In genomic region chr7:106869954-106870353, GRCh38 we compare ENCODE assay signal across 18 cellular contexts. TPM values are rescaled to one million over a fixed set of nuclear protein-coding genes. Genes with fewer than 3 reads are reported as not detected.
DNase-seq lines count a peak whose midpoint lies in the region; ATAC-seq and TF ChIP-seq lines count a peak whose summit lies in the region.
"Had no signal": no experiment of that assay in that cellular context is flagged by ENCODE, and none has a peak within 500 bp of the region (broad histone marks: within the 10 kb centered on the region; RNA-seq: fewer than 3 reads in every experiment).

No MANE protein-coding gene starts in this region.

- peaks cover 84% of the 10 kb centered on the region for H3K4me1 Mint-ChIP-seq in stimulated activated naive CD8-positive, alpha-beta T cell treated with anti-CD3 and anti-CD28 coated beads, Interleukin-15, Interleukin-2, amounts not matched to agents 100 ng/mL and 50 ng/mL, for 24 hours (ENCODE audit: low read depth)
- peaks cover 71% of the 10 kb centered on the region for H3K4me1 Mint-ChIP-seq in dendritic cell treated with granulocyte-macrophage colony-stimulating factor and Interleukin-4, amounts not matched to agents 40 ng/mL and 50 ng/mL, for 4 days (ENCODE audit: low read depth)
- H3K4me1 Mint-ChIP-seq in osteocyte (ENCODE audit: unreplicated experiment), result no peaks in the 10 kb centered on the region

- intact Hi-C loops in dendritic cell treated with granulocyte-macrophage colony-stimulating factor and Interleukin-4, amounts not matched to agents 40 ng/mL and 50 ng/mL, for 4 days (cut with micrococcal nuclease), result loop anchor here (5.0 to 10.0 kb wide), 2 partner anchors 205 to 297 kb away; partner anchors contain the start of genes CCDC71L and HBP1

- peaks cover 74% of the 10 kb centered on the region for H3K36me3 Mint-ChIP-seq in stimulated activated naive CD8-positive, alpha-beta T cell treated with anti-CD3 and anti-CD28 coated beads, Interleukin-15, Interleukin-2, amounts not matched to agents 100 ng/mL and 50 ng/mL, for 24 hours (ENCODE audit: low read depth)
- peaks cover 72% of the 10 kb centered on the region for H3K36me3 Mint-ChIP-seq in dendritic cell treated with granulocyte-macrophage colony-stimulating factor and Interleukin-4, amounts not matched to agents 40 ng/mL and 50 ng/mL, for 4 days (ENCODE audit: low read depth)
- H3K36me3 Mint-ChIP-seq in osteocyte (ENCODE audit: unreplicated experiment), result no peaks in the 10 kb centered on the region

- H3K4me1 ChIP-seq in urinary bladder (ENCODE audit: insufficient read depth), result no peaks in the 10 kb centered on the region
- H3K4me1 ChIP-seq: breast epithelium, right atrium auricular region, suprapubic skin had no signal

- no peak for ATAC-seq in stimulated activated naive CD8-positive, alpha-beta T cell treated with anti-CD3 and anti-CD28 coated beads, Interleukin-15, Interleukin-2, amounts not matched to agents 100 U/mL and 50 U/mL, for 24 hours
- ATAC-seq: HCT116, Panc1 had no signal

- peak overlapping the region; percentile 70 for H3K4me3 Mint-ChIP-seq in stimulated activated naive CD8-positive, alpha-beta T cell treated with anti-CD3 and anti-CD28 coated beads, Interleukin-15, Interleukin-2, amounts not matched to agents 100 ng/mL and 50 ng/mL, for 24 hours
- H3K4me3 Mint-ChIP-seq in dendritic cell treated with granulocyte-macrophage colony-stimulating factor and Interleukin-4, amounts not matched to agents 40 ng/mL and 50 ng/mL, for 4 days, result peak overlapping the region; percentile 30
- H3K4me3 Mint-ChIP-seq in osteocyte (ENCODE audit: unreplicated experiment), result no peak overlapping the region

- H3K27ac ChIP-seq in urinary bladder (ENCODE audit: low read depth), result no peak overlapping the region
- H3K27ac ChIP-seq: breast epithelium, right atrium auricular region, SK-N-MC, suprapubic skin had no signal

- no peak for DNase-seq in stimulated activated naive CD8-positive, alpha-beta T cell treated with anti-CD3 and anti-CD28 coated beads, Interleukin-15, Interleukin-2, amounts not matched to agents 100 U/mL and 50 U/mL, for 24 hours
- DNase-seq in OCI-M1 (lab: John Stamatoyannopoulos, UW) (peak; percentile 17), dermis blood vessel endothelial cell (no peak), osteocyte (ENCODE audit: extremely low spot score, unreplicated experiment) (no peak), glomerular visceral epithelial cell (ENCODE audit: extremely low spot score) (no peak)
- DNase-seq: effector CD8-positive, alpha-beta T cell; kidney; NCI-H2029 treated with DMSO at 0.1 percent for 48 hours; NCI-H69 had no signal

- TF ChIP-seq CTCF in osteocyte (IDR thresholded peaks at IDR 0.05), result no peak

- no peaks in the 10 kb centered on the region for H3K27me3 Mint-ChIP-seq in stimulated activated naive CD8-positive, alpha-beta T cell treated with anti-CD3 and anti-CD28 coated beads, Interleukin-15, Interleukin-2, amounts not matched to agents 100 ng/mL and 50 ng/mL, for 24 hours
- no peaks in the 10 kb centered on the region for H3K27me3 Mint-ChIP-seq in dendritic cell treated with granulocyte-macrophage colony-stimulating factor and Interleukin-4, amounts not matched to agents 40 ng/mL and 50 ng/mL, for 4 days
- peaks cover 20% of the 10 kb centered on the region for H3K27me3 Mint-ChIP-seq in osteocyte (ENCODE audit: unreplicated experiment)

- peak overlapping the region; percentile 13 for H3K4me3 ChIP-seq in urinary bladder (ENCODE audit: low read depth, low read length)
- H3K4me3 ChIP-seq: breast epithelium, right atrium auricular region, SK-N-MC, suprapubic skin had no signal

- no peaks in the 10 kb centered on the region for H3K9me3 Mint-ChIP-seq in stimulated activated naive CD8-positive, alpha-beta T cell treated with anti-CD3 and anti-CD28 coated beads, Interleukin-15, Interleukin-2, amounts not matched to agents 100 ng/mL and 50 ng/mL, for 24 hours
- peaks cover 8% of the 10 kb centered on the region for H3K9me3 Mint-ChIP-seq in dendritic cell treated with granulocyte-macrophage colony-stimulating factor and Interleukin-4, amounts not matched to agents 40 ng/mL and 50 ng/mL, for 4 days
- no peaks in the 10 kb centered on the region for H3K9me3 Mint-ChIP-seq in osteocyte (ENCODE audit: unreplicated experiment)

- no peaks in the 10 kb centered on the region for H3K36me3 ChIP-seq in urinary bladder (ENCODE audit: insufficient read depth)
- H3K36me3 ChIP-seq: breast epithelium, right atrium auricular region, suprapubic skin had no signal

- H3K27ac Mint-ChIP-seq in stimulated activated naive CD8-positive, alpha-beta T cell treated with anti-CD3 and anti-CD28 coated beads, Interleukin-15, Interleukin-2, amounts not matched to agents 100 ng/mL and 50 ng/mL, for 24 hours, result peak overlapping the region; percentile 62
- peak overlapping the region; percentile 81 for H3K27ac Mint-ChIP-seq in dendritic cell treated with granulocyte-macrophage colony-stimulating factor and Interleukin-4, amounts not matched to agents 40 ng/mL and 50 ng/mL, for 4 days
- H3K27ac Mint-ChIP-seq in osteocyte (ENCODE audit: unreplicated experiment), result no peak overlapping the region

- 64% methylated on average over 1 of the region's 1 CpG for WGBS in urinary bladder

RNA-seq across cellular contexts. Expression of gene PIK3CG, which starts 4.9 kb away (rescaled TPM):
- 12.1 TPM for total RNA-seq in urinary bladder
- 0.82 TPM for polyA plus RNA-seq in urinary bladder
- 4.1 and 6.6 TPM in 2 replicates for total RNA-seq in dermis blood vessel endothelial cell
- total RNA-seq in osteocyte, result not detected in 2 replicates
